ENCODE assay signal across 10 cellular contexts in the genomic region with DNA sequence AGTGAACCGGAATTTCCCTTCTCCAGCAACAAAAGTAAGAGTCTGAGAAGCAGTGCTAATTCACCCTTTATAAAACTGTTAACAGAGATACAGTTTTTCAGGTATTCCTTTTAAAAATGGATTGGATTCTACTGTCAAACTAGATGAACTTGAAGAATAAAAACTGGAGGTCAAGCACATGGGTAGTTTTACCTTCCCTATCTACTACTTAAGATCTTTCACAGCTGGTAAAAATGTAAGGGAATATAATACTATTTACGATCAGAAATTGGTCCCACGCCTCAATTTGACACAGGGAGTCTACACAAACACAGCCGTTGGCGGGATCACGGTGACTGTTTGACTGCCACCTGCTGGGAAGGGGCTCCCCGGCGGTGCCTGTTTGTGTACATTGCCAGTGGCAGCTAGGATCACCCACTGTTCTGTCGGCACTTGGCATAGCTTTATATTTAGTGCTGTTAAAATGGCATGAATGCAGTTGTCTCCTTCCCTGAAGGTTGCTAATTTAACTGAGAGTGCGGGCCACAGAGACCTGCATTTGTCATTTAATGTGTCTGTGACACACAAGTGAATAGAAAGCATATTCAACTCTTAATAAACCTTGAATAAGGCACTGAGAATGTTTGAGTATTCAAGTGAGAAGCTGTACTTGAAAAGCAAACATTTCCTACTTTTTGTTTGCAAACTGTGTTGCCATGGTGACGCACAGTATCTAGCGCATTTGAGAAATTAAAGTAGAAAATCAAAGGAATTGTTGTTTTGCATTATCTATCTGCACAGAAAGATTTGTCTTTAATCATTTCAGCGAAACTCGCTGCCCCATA. TPM values are rescaled to one million over a fixed set of nuclear protein-coding genes. Genes with fewer than 3 reads are reported as not detected.
DNase-seq lines count a peak whose midpoint lies in the region; ATAC-seq and TF ChIP-seq lines count a peak whose summit lies in the region.
"Had no signal": no experiment of that assay in that cellular context is flagged by ENCODE, and none has a peak within 500 bp of the region (broad histone marks: within the 10 kb centered on the region; RNA-seq: fewer than 3 reads in every experiment).

No MANE protein-coding gene starts in this region.

- H3K4me1 Mint-ChIP-seq in WTC11: no peaks in the 10 kb centered on the region; the same call in 1 of the 2 replicates
- no peaks in the 10 kb centered on the region for H3K4me1 Mint-ChIP-seq in CD14-positive monocyte
- H3K4me1 Mint-ChIP-seq: IgD-negative memory B cell had no signal

- H3K4me2 ChIP-seq in Loucy (ENCODE audit: low read depth, low read length, poor library complexity, severe bottlenecking): no peak overlapping the region

- H3K4me3 ChIP-seq in BJ (ENCODE audit: low read depth, low read length) (no peak overlapping the region), Loucy (ENCODE audit: low read length, poor library complexity, severe bottlenecking) (no peak overlapping the region), liver (ENCODE audit: low read depth in 1 of 3, low read length in 3 of 3) (no peak overlapping the region)

- peak; percentile 63 to 68 for TF ChIP-seq RAD21 in liver (IDR thresholded peaks at IDR 0.05)

- CTCF ChIA-PET in BJ (lab: Yijun Ruan, JAX) (interaction anchor here (1.5 to 1.8 kb wide), 3 partner anchors 8 to 25 kb away, joined by 3 to 4 read pairs (median 3); no protein-coding TSS in a partner anchor), WTC11 (lab: Charles Lee) (interaction anchor here (1.4 kb wide), 1 partner anchor 21 kb away, joined by 3 read pairs; no protein-coding TSS in a partner anchor)

- H3K27ac ChIP-seq in liver (ENCODE audit: low read depth in 1 of 2, low read length in 2 of 2): peak overlapping the region; percentile 1 to 44

- no peak overlapping the region for H2AFZ ChIP-seq in Loucy (ENCODE audit: low read length)

- DNase-seq in BJ (ENCODE audit: low read depth) (no peak), WTC11 (ENCODE audit: low spot score) (peak; percentile 38), HPDE6-E6E7 (ENCODE audit: extremely low spot score) (no peak), CD14-positive monocyte (ENCODE audit: low spot score) (no peak)
- DNase-seq in stimulated activated CD4-positive, alpha-beta T cell treated with anti-CD3 and anti-CD28 coated beads, Interleukin-12 subunit alpha, Interleukin-12 subunit beta, amount 100 ng/mL, for 4 hours: no peak

- no peaks in the 10 kb centered on the region for H3K9me3 ChIP-seq in Loucy (ENCODE audit: insufficient read depth, low read depth, low read length)
- H3K9me3 ChIP-seq in liver (ENCODE audit: control insufficient read depth in 4 of 4, low read length in 3 of 4): no peaks in the 10 kb centered on the region

- peaks cover 5% of the 10 kb centered on the region; the same call in 1 of the 2 replicates for H3K36me3 ChIP-seq in BJ (ENCODE audit: control insufficient read depth, insufficient read depth, low read length)
- peaks cover 78% of the 10 kb centered on the region for H3K36me3 ChIP-seq in Loucy (ENCODE audit: insufficient read depth, low read length)
- peaks cover 6 to 22% (median 13%) of the 10 kb centered on the region in 4 donors for H3K36me3 ChIP-seq in liver (ENCODE audit: control insufficient read depth in 4 of 4, insufficient read depth in 3 of 4, low read depth in 1 of 4, low read length in 3 of 4)

- peaks cover 72% of the 10 kb centered on the region for H3K36me3 Mint-ChIP-seq in WTC11
- peaks cover 69 to 72% of the 10 kb centered on the region in 2 donors for H3K36me3 Mint-ChIP-seq in CD14-positive monocyte
- H3K36me3 Mint-ChIP-seq: IgD-negative memory B cell had no signal

- ATAC-seq in WTC11 (peak; percentile 30), GM21717 (IDR thresholded peaks at IDR 0.05; ENCODE audit: unreplicated experiment) (no peak)
- ATAC-seq: activated CD4-positive, CD25-positive, alpha-beta regulatory T cell treated with anti-CD3 and anti-CD28 coated beads, Interleukin-2, amount 50 U/mL, for 24 hours had no signal

- H3K27me3 ChIP-seq in BJ (ENCODE audit: control insufficient read depth, insufficient read depth, low read length) (no peaks in the 10 kb centered on the region), Loucy (ENCODE audit: insufficient read depth, low read length, poor library complexity, severe bottlenecking) (no peaks in the 10 kb centered on the region), liver (ENCODE audit: control insufficient read depth in 4 of 4, insufficient read depth in 4 of 4, low read length in 3 of 4) (no peaks in the 10 kb centered on the region)

- H4K20me1 ChIP-seq in Loucy (ENCODE audit: insufficient read depth, low read length, poor library complexity, severe bottlenecking): no peaks in the 10 kb centered on the region

- H3K4me1 ChIP-seq in Loucy (ENCODE audit: insufficient read depth, low read length, poor library complexity, severe bottlenecking): no peaks in the 10 kb centered on the region
- peaks cover 2 to 19% (median 10%) of the 10 kb centered on the region in 4 donors for H3K4me1 ChIP-seq in liver (ENCODE audit: control insufficient read depth in 4 of 4, insufficient read depth in 4 of 4, low read length in 3 of 4)

- TF ChIP-seq CTCF in BJ (IDR thresholded peaks at IDR 0.05; ENCODE audit: insufficient read depth, low read depth, low read length) (peak; percentile 35), Loucy (conservative IDR thresholded peaks at IDR 0.05; ENCODE audit: low read length) (peak; percentile 30; the same call in 1 of the 2 replicates), WTC11 (IDR thresholded peaks at IDR 0.05) (no peak), liver (IDR thresholded peaks at IDR 0.05; ENCODE audit: low read depth, low read length, missing input control) (peak; percentile 41), CD14-positive monocyte (IDR thresholded peaks at IDR 0.05) (no peak)

- POLR2A ChIA-PET in BJ (lab: Charles Lee): no interaction called here
- POLR2A ChIA-PET in WTC11 (lab: Charles Lee): interaction anchor here (1.6 kb wide), 1 partner anchor 293 kb away, joined by 3 read pairs; no protein-coding TSS in a partner anchor

- no peaks in the 10 kb centered on the region for H3K9me2 ChIP-seq in Loucy (replicated peaks; ENCODE audit: low read depth, low read length)

- H3K9ac ChIP-seq in Loucy (ENCODE audit: low read depth, low read length, poor library complexity, severe bottlenecking) (no peak overlapping the region), liver (ENCODE audit: low read depth in 1 of 2, low read length in 2 of 2) (peak overlapping the region in 1 of 2 donors; percentile 1)

- no peaks in the 10 kb centered on the region for H3K79me2 ChIP-seq in Loucy (ENCODE audit: insufficient read depth, low read length)

- H3K27me3 Mint-ChIP-seq in WTC11 (ENCODE audit: low read depth): no peaks in the 10 kb centered on the region
- no peaks in the 10 kb centered on the region for H3K27me3 Mint-ChIP-seq in CD14-positive monocyte (ENCODE audit: low read depth in 3 of 3)
- H3K27me3 Mint-ChIP-seq: IgD-negative memory B cell had no signal

- intact Hi-C loops in CD14-positive monocyte (cut with micrococcal nuclease): no loop called here

- H3F3A ChIP-seq in Loucy (ENCODE audit: low read depth): no peaks in the 10 kb centered on the region

- peak overlapping the region; percentile 58 for H3K27ac Mint-ChIP-seq in WTC11
- H3K27ac Mint-ChIP-seq in CD14-positive monocyte: no peak overlapping the region
- H3K27ac Mint-ChIP-seq: IgD-negative memory B cell had no signal

- 43% methylated on average over 14 of the region's 14 CpGs for WGBS in liver

- H3K4me3 Mint-ChIP-seq in WTC11 (no peak overlapping the region), CD14-positive monocyte (no peak overlapping the region)
- H3K4me3 Mint-ChIP-seq: IgD-negative memory B cell had no signal

- H3K9me3 Mint-ChIP-seq in WTC11 (no peaks in the 10 kb centered on the region), CD14-positive monocyte (no peaks in the 10 kb centered on the region)
- H3K9me3 Mint-ChIP-seq: IgD-negative memory B cell had no signal

TF ChIP-seq in WTC11, 78 proteins besides CTCF, POLR2A, EP300 and RAD21 (continues in another document):
- TF ChIP-seq, protein P1, sequence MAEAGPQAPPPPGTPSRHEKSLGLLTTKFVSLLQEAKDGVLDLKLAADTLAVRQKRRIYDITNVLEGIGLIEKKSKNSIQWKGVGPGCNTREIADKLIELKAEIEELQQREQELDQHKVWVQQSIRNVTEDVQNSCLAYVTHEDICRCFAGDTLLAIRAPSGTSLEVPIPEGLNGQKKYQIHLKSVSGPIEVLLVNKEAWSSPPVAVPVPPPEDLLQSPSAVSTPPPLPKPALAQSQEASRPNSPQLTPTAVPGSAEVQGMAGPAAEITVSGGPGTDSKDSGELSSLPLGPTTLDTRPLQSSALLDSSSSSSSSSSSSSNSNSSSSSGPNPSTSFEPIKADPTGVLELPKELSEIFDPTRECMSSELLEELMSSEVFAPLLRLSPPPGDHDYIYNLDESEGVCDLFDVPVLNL (CRISPR knock-in tag; IDR thresholded peaks at IDR 0.05; ENCODE audit: borderline replicate concordance, low read depth): no peak

TF ChIP-seq in liver, 16 proteins besides CTCF, POLR2A, EP300 and RAD21 (continues in another document):
- TF ChIP-seq NR2F2 (IDR thresholded peaks at IDR 0.05) (no peak), YY1 (IDR thresholded peaks at IDR 0.05) (no peak), HNF4A (conservative IDR thresholded peaks at IDR 0.05) (no peak)
- TF ChIP-seq, protein P2, sequence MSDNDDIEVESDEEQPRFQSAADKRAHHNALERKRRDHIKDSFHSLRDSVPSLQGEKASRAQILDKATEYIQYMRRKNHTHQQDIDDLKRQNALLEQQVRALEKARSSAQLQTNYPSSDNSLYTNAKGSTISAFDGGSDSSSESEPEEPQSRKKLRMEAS (IDR thresholded peaks at IDR 0.05): no peak

RNA-seq across cellular contexts. Expression of a gene that starts 59.6 kb away (rescaled TPM):
- polyA plus RNA-seq in BJ (2011; rRNA removed) (not detected in 2 replicates), liver (10 to 100 TPM; 28.1 to 46.9 TPM), CD14-positive monocyte (not detected)
- polyA minus RNA-seq in BJ (2011; rRNA and poly(A)+ RNA removed): not detected in 2 replicates
- total RNA-seq in WTC11 (2021) (0.23 to 0.25 TPM in 2 of 3 replicates, not detected in the other), liver (10 to 100 TPM; 16.8 to 81.2 TPM)
- polyA plus RNA-seq: IgD-negative memory B cell had no signal

RNA-seq across cellular contexts. Expression of a gene that starts 59.7 kb away (rescaled TPM):
- not detected in 2 replicates for polyA plus RNA-seq in BJ (2011; rRNA removed)
- not detected in 2 replicates for polyA minus RNA-seq in BJ (2011; rRNA and poly(A)+ RNA removed)
- not detected in 3 replicates for total RNA-seq in WTC11 (2021)
- 10 to 100 TPM; 15.4 to 58.3 TPM for total RNA-seq in liver
- 10 to 100 TPM; 18.7 to 63.8 TPM for polyA plus RNA-seq in liver
- not detected for polyA plus RNA-seq in CD14-positive monocyte
- polyA plus RNA-seq: IgD-negative memory B cell had no signal

Comparison
In these comparisons a context has a peak if more than half of its experiments do, and no peak if none do; other contexts are left out.
1. CTCF ChIP-seq: peak in BJ (single experiment), Loucy (single experiment) and liver (single experiment); none in WTC11 (single experiment) and CD14-positive monocyte (single experiment).
2. RNA of a gene that starts 59.6 kb away (polyA plus RNA-seq): 28.1 to 46.9 TPM in liver; not detected in CD14-positive monocyte and not detected in BJ; every median in the first group is over 10 times any median in the second.
3. RNA of a gene that starts 59.7 kb away (polyA plus RNA-seq): 18.7 to 63.8 TPM in liver; not detected in BJ and not detected in CD14-positive monocyte; every median in the first group is over 10 times any median in the second.